ENCODE assay signal across 8 cellular contexts in genomic region chr7:134315679-134316538, GRCh38. TPM values are rescaled to one million over a fixed set of nuclear protein-coding genes. Genes with fewer than 3 reads are reported as not detected.
DNase-seq lines count a peak whose midpoint lies in the region; ATAC-seq and TF ChIP-seq lines count a peak whose summit lies in the region.

No MANE protein-coding gene starts in this region.

- 27 to 31% methylated on average over 19 to 20 of the region's 20 CpGs for WGBS in ectodermal cell, 2 experiments

- H3K27me3 ChIP-seq in BJ (ENCODE audit: control insufficient read depth, insufficient read depth, low read length) (no peaks in the 10 kb centered on the region), ectodermal cell (ENCODE audit: control insufficient read depth, insufficient read depth, low read length, poor library complexity, severe bottlenecking) (peaks cover 7% of the 10 kb centered on the region)

- no peaks in the 10 kb centered on the region for H3K9me3 ChIP-seq in ectodermal cell (ENCODE audit: control insufficient read depth, low read length)

- DNase-seq in BJ (ENCODE audit: low read depth) (no peak), RWPE1 (ENCODE audit: low spot score) (peak; percentile 13), mucosa of gallbladder (ENCODE audit: low spot score) (peak; percentile 10), UCSD-AML1 (lab: John Stamatoyannopoulos, UW; ENCODE audit: unreplicated experiment) (no peak)

- peak overlapping the region; percentile 80 for H3K27ac ChIP-seq in RWPE1
- no peak overlapping the region for H3K27ac ChIP-seq in ectodermal cell (ENCODE audit: insufficient read depth, low read depth, low read length, poor library complexity, severe bottlenecking)

- POLR2A ChIA-PET in BJ (lab: Charles Lee), result no interaction called here
- POLR2A ChIA-PET in RWPE1 (lab: Yijun Ruan, JAX; ENCODE audit: low non-redundant PET), result no interaction called here

- H3K4me3 ChIP-seq in BJ (ENCODE audit: low read depth, low read length) (peak overlapping the region; percentile 63), ectodermal cell (ENCODE audit: insufficient read depth, low read depth, low read length) (peak overlapping the region; percentile 68)

- ATAC-seq in GM21381 (IDR thresholded peaks at IDR 0.05; ENCODE audit: unreplicated experiment), result peak; percentile 3
- ATAC-seq in HG02885 (IDR thresholded peaks at IDR 0.05; ENCODE audit: poor library complexity, unreplicated experiment), result no peak
- ATAC-seq in HG03342 (IDR thresholded peaks at IDR 0.05; ENCODE audit: unreplicated experiment), result no peak

- CTCF ChIA-PET in BJ (lab: Yijun Ruan, JAX), result interaction anchor here (1.1 to 2.3 kb wide), 4 partner anchors 41 to 147 kb away, joined by 3 to 13 read pairs (median 8); no protein-coding TSS in a partner anchor
- CTCF ChIA-PET in RWPE1 (lab: Yijun Ruan, JAX), result no interaction called here

- peaks cover 6% of the 10 kb centered on the region for H3K4me1 ChIP-seq in ectodermal cell (ENCODE audit: control insufficient read depth, insufficient read depth, low read length)

- TF ChIP-seq CTCF in BJ (IDR thresholded peaks at IDR 0.05; ENCODE audit: insufficient read depth, low read depth, low read length) (no peak), RWPE1 (conservative IDR thresholded peaks at IDR 0.05; ENCODE audit: low read depth) (no peak)

- H3K36me3 ChIP-seq in BJ (ENCODE audit: control insufficient read depth, insufficient read depth, low read length), result no peaks in the 10 kb centered on the region
- H3K36me3 ChIP-seq in ectodermal cell (ENCODE audit: control insufficient read depth, insufficient read depth, low read length), result no peaks in the 10 kb centered on the region

RNA-seq across cellular contexts. Expression of gene SLC35B4, which starts 0.8 kb away (rescaled TPM):
- 25.1 and 27.3 TPM in 2 replicates for polyA plus RNA-seq in BJ (2011; rRNA removed)
- 24.9 and 35.9 TPM in 2 replicates for polyA minus RNA-seq in BJ (2011; rRNA and poly(A)+ RNA removed)
- 35.9 TPM for polyA plus RNA-seq in ectodermal cell (2013, experiment 1 of 4)
- polyA plus RNA-seq in ectodermal cell (2013, experiment 2 of 4), result 39.4 TPM
- 25.7 TPM for polyA plus RNA-seq in ectodermal cell (2013, experiment 3 of 4)
- 27.5 TPM for polyA plus RNA-seq in ectodermal cell (2013, experiment 4 of 4)
- total RNA-seq in mucosa of gallbladder, result 10.7 TPM

Comparison
In these comparisons a context has a peak if more than half of its experiments do, and no peak if none do; other contexts are left out.
1. DNase-seq: peak in RWPE1 (single experiment) and mucosa of gallbladder (single experiment); none in BJ (single experiment) and UCSD-AML1 (single experiment).